ENCODE assay signal across 14 cellular contexts in the genomic region with DNA sequence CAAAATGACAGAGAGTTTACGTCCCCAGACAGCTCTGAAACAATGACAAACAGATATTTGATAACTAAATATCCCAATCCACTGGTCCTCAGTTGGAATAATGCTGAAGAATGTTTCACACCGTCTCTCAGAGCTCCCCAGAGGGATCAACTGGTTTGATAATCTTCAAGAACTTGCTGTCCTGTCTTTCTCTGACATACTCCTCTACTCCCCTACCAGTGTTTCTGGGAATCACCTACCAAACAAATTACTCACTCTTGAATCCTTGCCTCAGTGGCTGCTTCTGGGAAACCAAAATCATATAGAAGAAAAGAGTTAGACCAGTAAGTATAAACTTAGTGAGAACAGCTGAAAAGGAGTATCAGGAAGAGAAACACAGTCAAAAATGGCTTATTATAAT.
"Had no signal": no experiment of that assay in that cellular context is flagged by ENCODE, and none has a peak within 500 bp of the region (broad histone marks: within the 10 kb centered on the region; RNA-seq: fewer than 3 reads in every experiment).

No MANE protein-coding gene starts in this region.

- H3K4me3 ChIP-seq: adrenal gland, left ventricle myocardium inferior, prostate gland had no signal

- ATAC-seq: right cardiac atrium had no signal

- H3K36me3 ChIP-seq: adrenal gland, left ventricle myocardium inferior, prostate gland had no signal

- H3K27me3 ChIP-seq: adrenal gland had no signal

- H3K9me3 ChIP-seq: adrenal gland, left ventricle myocardium inferior, prostate gland had no signal

- DNase-seq: activated CD4-positive, alpha-beta T cell treated with anti-CD3 and anti-CD28 coated beads for 1 hour; activated CD4-positive, alpha-beta T cell treated with anti-CD3 and anti-CD28 coated beads, Interleukin-2, amount 50 U/mL, for 4 hours; activated naive CD4-positive, alpha-beta T cell treated with anti-CD3 and anti-CD28 coated beads for 36 hours; activated T-cell treated with anti-CD3 and anti-CD28 coated beads for 4 hours; adrenal gland; central memory CD4-positive, alpha-beta T cell; cortex of kidney; effector CD4-positive, alpha-beta T cell; kidney; left ventricle myocardium inferior; occipital lobe; right cardiac atrium; stimulated activated CD4-positive, alpha-beta T cell treated with anti-CD3 and anti-CD28 coated beads, Interleukin-2, amount 100 ng/mL, for 24 hours had no signal

- H3K4me1 ChIP-seq: adrenal gland, left ventricle myocardium inferior, prostate gland had no signal

- H3K27ac ChIP-seq: adrenal gland, left ventricle myocardium inferior, prostate gland had no signal
